In the genomic region with DNA sequence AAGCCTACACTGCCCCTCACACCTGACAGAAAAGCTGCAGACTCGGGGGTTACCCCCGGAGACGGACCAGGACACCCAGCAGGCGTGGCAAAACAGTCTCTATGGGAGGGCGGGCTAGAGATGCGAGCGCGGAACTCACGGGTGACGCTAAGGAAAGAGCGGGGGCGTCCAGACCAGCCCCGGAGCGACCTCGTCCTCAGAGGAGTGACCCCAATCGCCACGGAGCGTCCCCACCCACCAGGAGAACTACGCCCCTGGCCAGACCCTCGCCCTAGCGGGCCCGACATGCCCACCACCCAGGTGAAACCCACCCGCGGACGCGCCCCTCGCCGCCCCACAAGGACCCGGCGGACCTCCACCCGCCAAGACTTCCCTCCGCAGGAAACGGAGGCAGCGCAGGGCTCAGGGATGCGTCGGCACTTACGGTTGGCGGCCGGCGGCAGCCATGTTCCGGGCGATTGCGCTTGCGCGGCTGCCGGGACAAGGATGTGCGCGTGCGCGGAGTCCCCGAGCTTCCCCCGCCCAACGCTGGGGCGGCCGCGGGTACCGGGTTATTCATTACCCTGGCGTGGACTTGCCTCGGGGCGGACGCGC, we compare ENCODE assay signal across 8 cellular contexts. TPM values are rescaled to one million over a fixed set of nuclear protein-coding genes. Genes with fewer than 3 reads are reported as not detected.
DNase-seq lines count a peak whose midpoint lies in the region; ATAC-seq and TF ChIP-seq lines count a peak whose summit lies in the region.

A gene (minus strand): TSS at position 462 of the 594 bp plus-strand sequence. CDS start 21,286 bp downstream, outside the sequence.

- peaks cover 17% of the 10 kb centered on the region for H3K4me1 ChIP-seq in CD8-positive, alpha-beta memory T cell (ENCODE audit: insufficient read depth, low read length)
- H3K4me1 ChIP-seq in KMS-11 (ENCODE audit: low read depth, poor library complexity, severe bottlenecking), result peaks cover 5% of the 10 kb centered on the region
- H3K4me1 ChIP-seq in SJSA1 (replicated peaks), result peaks cover 5% of the 10 kb centered on the region; the same call in 1 of the 2 replicates
- H3K4me1 ChIP-seq in gastroesophageal sphincter, result peaks cover 0 to 59% (median 14%) of the 10 kb centered on the region in 3 donors
- H3K4me1 ChIP-seq in neuronal stem cell (ENCODE audit: control insufficient read depth in 2 of 2, insufficient read depth in 1 of 2, low read depth in 1 of 2, low read length in 2 of 2), result peaks cover 0 to 3% of the 10 kb centered on the region in 2 donors

- H2BK15ac ChIP-seq in neuronal stem cell (ENCODE audit: low read length), result peak within 1 kb of the TSS; percentile 85

- no peaks in the 10 kb centered on the region for H3K79me2 ChIP-seq in KMS-11 (ENCODE audit: insufficient read depth, low read depth)

- peak within 1 kb of the TSS; percentile 90 to 96 (median 93) for H3K4me3 Mint-ChIP-seq in CD8-positive, alpha-beta memory T cell

- peaks cover 3 to 19% (median 7%) of the 10 kb centered on the region in 3 donors for H3K36me3 Mint-ChIP-seq in CD8-positive, alpha-beta memory T cell

- peak; percentile 76 for ATAC-seq in GM21526 (IDR thresholded peaks at IDR 0.05; ENCODE audit: low FRiP score, unreplicated experiment)
- peak; percentile 50 for ATAC-seq in gastroesophageal sphincter

- H3K4me2 ChIP-seq in KMS-11 (peak within 1 kb of the TSS; percentile 54), neuronal stem cell (ENCODE audit: insufficient read depth, low read length, poor library complexity, severe bottlenecking) (peak within 1 kb of the TSS; percentile 72)

- H4K8ac ChIP-seq in neuronal stem cell (ENCODE audit: low read depth, low read length), result peak within 1 kb of the TSS; percentile 82

- H2BK12ac ChIP-seq in neuronal stem cell (ENCODE audit: low read length), result peak within 1 kb of the TSS; percentile 58

- peaks cover 19 to 43% (median 34%) of the 10 kb centered on the region in 3 donors for H3K4me1 Mint-ChIP-seq in CD8-positive, alpha-beta memory T cell

- no peaks in the 10 kb centered on the region for H3K36me3 ChIP-seq in CD8-positive, alpha-beta memory T cell (ENCODE audit: insufficient read depth, low read length)
- H3K36me3 ChIP-seq in KMS-11 (ENCODE audit: insufficient read depth), result no peaks in the 10 kb centered on the region
- H3K36me3 ChIP-seq in SJSA1, result peaks cover 7% of the 10 kb centered on the region
- peaks cover 0 to 10% of the 10 kb centered on the region in 2 donors for H3K36me3 ChIP-seq in gastroesophageal sphincter
- peaks cover 0 to 5% of the 10 kb centered on the region in 2 donors for H3K36me3 ChIP-seq in neuronal stem cell (replicated peaks in 1 of 2; ENCODE audit: control insufficient read depth in 2 of 2, insufficient read depth in 2 of 2, low read length in 2 of 2)

- H3K9ac ChIP-seq in KMS-11 (peak within 1 kb of the TSS; percentile 69; the same call in 1 of the 2 replicates), neuronal stem cell (ENCODE audit: low read depth, low read length, poor library complexity) (peak within 1 kb of the TSS; percentile 98)

- DNase-seq in CD8-positive, alpha-beta memory T cell, result peak; percentile 85 to 93 (median 89)
- DNase-seq in SJSA1 (ENCODE audit: low read depth in 1 of 2, low spot score in 2 of 2), result peak; percentile 64 to 82
- DNase-seq in activated naive CD4-positive, alpha-beta T cell treated with Interleukin-2 at 50 U/mL for 16 hours, result peak; percentile 94
- peak; percentile 78 for DNase-seq in neuronal stem cell (ENCODE audit: low spot score)
- peak; percentile 61 for DNase-seq in stromal cell of bone marrow (ENCODE audit: low read depth)

- H3K14ac ChIP-seq in neuronal stem cell (ENCODE audit: low read length), result peak within 1 kb of the TSS; percentile 98

- peak within 1 kb of the TSS; percentile 76 for H2AK5ac ChIP-seq in neuronal stem cell (ENCODE audit: low read depth, low read length)

- no peaks in the 10 kb centered on the region for H4K20me1 ChIP-seq in KMS-11 (ENCODE audit: insufficient read depth)

- H2BK5ac ChIP-seq in neuronal stem cell (ENCODE audit: low read length), result peak within 1 kb of the TSS; percentile 93

- H3K27ac ChIP-seq in CD8-positive, alpha-beta memory T cell (ENCODE audit: low read depth, low read length), result peak within 1 kb of the TSS; percentile 81
- H3K27ac ChIP-seq in KMS-11, result peak within 1 kb of the TSS; percentile 30; the same call in 1 of the 2 replicates
- peak within 1 kb of the TSS; percentile 60 for H3K27ac ChIP-seq in SJSA1
- H3K27ac ChIP-seq in gastroesophageal sphincter, result peak within 1 kb of the TSS; percentile 61 to 89 (median 82)
- H3K27ac ChIP-seq in neuronal stem cell (replicated peaks; ENCODE audit: low read length), result peak within 1 kb of the TSS; percentile 83

- H4K91ac ChIP-seq in neuronal stem cell (ENCODE audit: low read depth, low read length, poor library complexity), result no peak within 1 kb of the TSS

- peak; percentile 40 to 53 for TF ChIP-seq POLR2A in gastroesophageal sphincter (IDR thresholded peaks at IDR 0.05)

- H3K79me1 ChIP-seq in neuronal stem cell (ENCODE audit: low read depth, low read length), result peaks cover 4% of the 10 kb centered on the region

- peak within 1 kb of the TSS; percentile 93 for H2AFZ ChIP-seq in KMS-11 (ENCODE audit: low read depth)
- peak within 1 kb of the TSS; percentile 95 for H2AFZ ChIP-seq in neuronal stem cell (ENCODE audit: low read length)

- no peak for TF ChIP-seq CTCF in KMS-11 (conservative IDR thresholded peaks at IDR 0.05; ENCODE audit: low read depth, low read length)
- TF ChIP-seq CTCF in gastroesophageal sphincter (IDR thresholded peaks at IDR 0.05), result peak in 3 of 4 experiments; percentile 10 to 32 (median 19)

- peak within 1 kb of the TSS; percentile 80 for H3K4me3 ChIP-seq in CD8-positive, alpha-beta memory T cell (ENCODE audit: low read length)
- H3K4me3 ChIP-seq in KMS-11 (IDR thresholded peaks at IDR 0.05; ENCODE audit: insufficient read depth, low read depth, low read length), result no peak within 1 kb of the TSS
- peak within 1 kb of the TSS; percentile 82 for H3K4me3 ChIP-seq in SJSA1
- H3K4me3 ChIP-seq in gastroesophageal sphincter, result peak within 1 kb of the TSS; percentile 87 to 92
- H3K4me3 ChIP-seq in neuronal stem cell (ENCODE audit: low read length in 2 of 2), result peak within 1 kb of the TSS; percentile 83 to 95

- peak within 1 kb of the TSS; percentile 97 for H3K23ac ChIP-seq in neuronal stem cell (ENCODE audit: low read depth, low read length, poor library complexity)

- peaks cover 11% of the 10 kb centered on the region for H3K9me3 ChIP-seq in CD8-positive, alpha-beta memory T cell (ENCODE audit: low read length)
- H3K9me3 ChIP-seq in SJSA1 (replicated peaks) (peaks cover 43% of the 10 kb centered on the region), gastroesophageal sphincter (peaks cover 0 to 12% (median 0%) of the 10 kb centered on the region in 3 donors), neuronal stem cell (replicated peaks in 1 of 2; ENCODE audit: control insufficient read depth in 2 of 2, insufficient read depth in 1 of 2, low read depth in 1 of 2, low read length in 2 of 2) (peaks cover 13 to 48% of the 10 kb centered on the region in 2 donors)

- TF ChIP-seq EP300 in gastroesophageal sphincter (IDR thresholded peaks at IDR 0.05), result no peak

- no peaks in the 10 kb centered on the region for H3K27me3 Mint-ChIP-seq in CD8-positive, alpha-beta memory T cell

- no peaks in the 10 kb centered on the region for H3K27me3 ChIP-seq in CD8-positive, alpha-beta memory T cell (ENCODE audit: insufficient read depth, low read length, poor library complexity, severe bottlenecking)
- H3K27me3 ChIP-seq in KMS-11 (ENCODE audit: insufficient read depth, low read depth) (no peaks in the 10 kb centered on the region), SJSA1 (replicated peaks) (no peaks in the 10 kb centered on the region), gastroesophageal sphincter (no peaks in the 10 kb centered on the region), neuronal stem cell (ENCODE audit: control insufficient read depth in 3 of 3, insufficient read depth in 3 of 3, low read depth in 1 of 3, low read length in 3 of 3) (no peaks in the 10 kb centered on the region)

- peaks cover 0 to 16% (median 11%) of the 10 kb centered on the region in 5 donors for H3K9me3 Mint-ChIP-seq in CD8-positive, alpha-beta memory T cell

- CTCF ChIA-PET in CD8-positive, alpha-beta memory T cell (lab: Charles Lee), result no interaction called here

- peak within 1 kb of the TSS; percentile 87 to 96 (median 94) for H3K27ac Mint-ChIP-seq in CD8-positive, alpha-beta memory T cell

- POLR2A ChIA-PET in CD8-positive, alpha-beta memory T cell (lab: Charles Lee), result interaction anchor here (1.0 kb wide), 2 partner anchors 148 to 330 kb away, joined by 4 to 5 read pairs; a partner anchor contains a TSS

- peak within 1 kb of the TSS; percentile 87 for H2BK120ac ChIP-seq in neuronal stem cell (ENCODE audit: low read depth, low read length)

- no peak within 1 kb of the TSS for H3K4ac ChIP-seq in neuronal stem cell (ENCODE audit: low read length)

- 0% methylated on average over 17 to 30 of the region's 62 CpGs for WGBS in gastroesophageal sphincter (ENCODE audit: low coverage in 1 of 2), 2 donors
- WGBS in neuronal stem cell (ENCODE audit: extremely low coverage in 2 of 2, insufficient read length in 2 of 2, insufficient replicate concordance in 1 of 2), 2 donors, result no CpG with 5 or more reads among the region's 62 CpGs

- H3K18ac ChIP-seq in neuronal stem cell (ENCODE audit: low read length), result peak within 1 kb of the TSS; percentile 97

RNA-seq across cellular contexts. Expression of the gene that starts here (rescaled TPM):
- total RNA-seq in CD8-positive, alpha-beta memory T cell, result 1 to 10 TPM; 8.7 to 9.1 TPM
- polyA plus RNA-seq in CD8-positive, alpha-beta memory T cell, result 10.3 TPM
- total RNA-seq in SJSA1 (2014; rRNA removed; shearing (Covaris generic)), result 5.4 and 8.3 TPM in 2 replicates
- 10 to 100 TPM in 2 of 4 donors, 1 to 10 TPM in 2; 8.4 to 14.8 (median 11.7) TPM for total RNA-seq in gastroesophageal sphincter
- 13.6 TPM for polyA plus RNA-seq in neuronal stem cell (2013, experiment 1 of 2)
- polyA plus RNA-seq in neuronal stem cell (2013, experiment 2 of 2), result 13.9 TPM

Comparison
In these comparisons a context has a peak if more than half of its experiments do, and no peak if none do; other contexts are left out.
1. H3K27ac ChIP-seq: peak in every context shown above with its lines; median percentile 83 in neuronal stem cell; 82 in gastroesophageal sphincter; 81 in CD8-positive, alpha-beta memory T cell; 60 in SJSA1; 30 in KMS-11.